Comparison of ENCODE assay signal across 26 cellular contexts in the genomic region with DNA sequence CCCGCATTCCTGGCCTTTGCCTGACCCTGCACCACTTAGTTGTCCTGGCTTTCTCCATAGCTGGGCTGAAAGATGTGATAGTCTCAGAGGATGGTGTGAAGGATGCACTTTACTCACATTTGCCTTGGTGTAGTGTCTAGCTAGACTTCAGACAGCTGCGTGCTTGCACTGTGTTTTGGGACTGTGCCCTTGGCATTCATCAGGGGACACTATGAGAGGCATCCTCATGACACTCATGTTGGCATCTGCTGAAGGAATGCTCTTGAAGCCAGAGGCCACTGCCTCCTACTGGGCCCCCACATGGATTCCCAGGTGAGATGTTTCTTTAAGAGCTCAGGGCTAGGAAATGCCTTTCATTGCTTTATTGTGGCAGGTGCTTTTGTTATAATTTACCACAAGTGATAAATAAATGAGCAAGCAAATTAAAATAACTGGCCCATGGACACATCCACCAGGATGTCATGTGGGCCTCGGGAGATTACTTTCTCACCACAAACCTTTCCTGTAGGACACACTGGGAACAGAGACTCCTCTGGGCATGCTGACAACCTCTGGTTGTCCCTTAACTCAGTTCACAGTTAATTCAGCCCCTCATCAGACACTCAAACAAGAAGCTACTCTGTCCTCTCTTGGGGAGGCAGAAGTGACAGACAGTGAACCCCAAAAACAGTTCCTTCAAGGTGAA.
A peak's percentile ranks its signal among the peaks of the same experiment; 100 is the strongest.
DNase-seq lines count a peak whose midpoint lies in the region; ATAC-seq, FAIRE-seq and TF ChIP-seq lines count a peak whose summit lies in the region.
"Had no signal": no experiment of that assay in that cellular context is flagged by ENCODE, and none has a peak within 500 bp of the region (broad histone marks: within the 10 kb centered on the region; RNA-seq: fewer than 3 reads in every experiment).

No MANE protein-coding gene starts in this region.

- DNase-seq in breast epithelium (ENCODE audit: low spot score in 2 of 2) = peak in 1 of 2 donors; percentile 92
- no peak for DNase-seq in mammary epithelial cell
- DNase-seq in astrocyte of the hippocampus (ENCODE audit: low read depth, low spot score) = peak; percentile 17
- DNase-seq in myocyte (ENCODE audit: low read depth) = peak; percentile 12
- no peak for DNase-seq in urothelium cell line (ENCODE audit: low spot score)
- DNase-seq in GM12892 (ENCODE audit: insufficient read length) = no peak
- DNase-seq: ACHN; CD4-positive, alpha-beta T cell; DMS53; GOT3; HCEC 1CT; IMR-90; KG1; MG63; NCI-H1105 treated with DMSO at 0.1 percent for 48 hours; NCI-H146; NCI-H2029; NCI-H446 treated with DMSO at 0.1 percent for 48 hours; NCI-H526; NCI-H82; NK-92 treated with Interleukin-12 subunit alpha and Interleukin-12 subunit beta, amount 100 ng/mL, for 24 hours; PC-3; SHP77 had no signal

- CTCF ChIA-PET in mammary epithelial cell (lab: Charles Lee; ENCODE audit: low non-redundant PET) = interaction anchor here (1.1 kb wide), 1 partner anchor 127 kb away, joined by 3 read pairs; no protein-coding TSS in a partner anchor

- WGBS in mammary epithelial cell (ENCODE audit: low coverage, missing lambda C conversion rate) = 33% methylated on average over 3 of the region's 3 CpGs

- no TSS peak for BruUV-seq in mammary epithelial cell (replicated peaks; lab: Mats Ljungman, UMichigan)

- H3K79me2 ChIP-seq in mammary epithelial cell (ENCODE audit: insufficient read depth, low read length) = no peaks in the 10 kb centered on the region

- H3K9me3 ChIP-seq in breast epithelium (no peaks in the 10 kb centered on the region), mammary epithelial cell (replicated peaks; ENCODE audit: insufficient read depth, low read length) (no peaks in the 10 kb centered on the region)
- H3K9me3 ChIP-seq: MG63 had no signal

- intact Hi-C loops in breast epithelium (cut with DNase I; ENCODE audit: low total_unique reads) = no loop called here
- intact Hi-C loops in mammary epithelial cell (cut with micrococcal nuclease) = loop anchor here (5.0 kb wide), 2 partner anchors 106 to 1776 kb away; no protein-coding TSS in a partner anchor

- no peak overlapping the region for H3K9ac ChIP-seq in mammary epithelial cell (ENCODE audit: insufficient read depth, low read length)

- TF ChIP-seq POLR2A in breast epithelium (IDR thresholded peaks at IDR 0.05) = no peak
- no peak for TF ChIP-seq POLR2A in GM12892 (IDR thresholded peaks at IDR 0.05; ENCODE audit: low read depth, low read length)

- peak; percentile 81 for FAIRE-seq in urothelium cell line (lab: Jason Lieb, UNC)
- no peak for FAIRE-seq in GM12892 (lab: Jason Lieb, UNC)
- FAIRE-seq: D721Med had no signal

- no peaks in the 10 kb centered on the region for H3K36me3 ChIP-seq in breast epithelium
- H3K36me3 ChIP-seq in mammary epithelial cell (ENCODE audit: insufficient read depth, low read length) = no peaks in the 10 kb centered on the region
- H3K36me3 ChIP-seq: MG63 had no signal

- no peaks in the 10 kb centered on the region for H3K27me3 ChIP-seq in breast epithelium
- no peaks in the 10 kb centered on the region for H3K27me3 ChIP-seq in mammary epithelial cell (ENCODE audit: insufficient read depth, low read length)
- H3K27me3 ChIP-seq: MG63 had no signal

- H3K27ac ChIP-seq in breast epithelium (peak overlapping the region; percentile 61 to 68), mammary epithelial cell (ENCODE audit: insufficient read depth, low read depth, low read length) (no peak overlapping the region)
- H3K27ac ChIP-seq: 22Rv1 had no signal

- no peak for TF ChIP-seq CTCF in breast epithelium (IDR thresholded peaks at IDR 0.05)
- TF ChIP-seq CTCF in mammary epithelial cell (conservative IDR thresholded peaks at IDR 0.05 in 1 of 2, IDR thresholded peaks at IDR 0.05 in 1 of 2; ENCODE audit: extremely low read depth in 1 of 2, insufficient read depth in 1 of 2, low read depth in 1 of 2, low read length in 2 of 2) = no peak

- dilution Hi-C loops in mammary epithelial cell (cut with HindIII; ENCODE audit: low sequenced_read_pairs) = no loop called here

- H3K4me1 ChIP-seq in breast epithelium (no peaks in the 10 kb centered on the region), mammary epithelial cell (ENCODE audit: insufficient read depth, low read length) (peaks cover 12% of the 10 kb centered on the region)

- H3K4me3 ChIP-seq in breast epithelium (no peak overlapping the region), mammary epithelial cell (replicated peaks in 1 of 3; ENCODE audit: insufficient read depth in 1 of 3, low read depth in 2 of 3, low read length in 3 of 3) (no peak overlapping the region)
- H3K4me3 ChIP-seq: MG63 had no signal

- no peak overlapping the region for H3K4me2 ChIP-seq in mammary epithelial cell (ENCODE audit: insufficient read depth, low read depth, low read length)

- no peak for ATAC-seq in HG03095 (IDR thresholded peaks at IDR 0.05; ENCODE audit: unreplicated experiment)
- ATAC-seq: PC-3 had no signal

- in situ Hi-C loops in mammary epithelial cell (cut with MboI; ENCODE audit: low sequenced_read_pairs in 2 of 2) = loop anchor here (10.0 to 25.0 kb wide), 3 partner anchors 123 to 341 kb away; no protein-coding TSS in a partner anchor

- no peak overlapping the region for H2AFZ ChIP-seq in mammary epithelial cell (ENCODE audit: low read depth, low read length)

- H4K20me1 ChIP-seq in mammary epithelial cell (ENCODE audit: insufficient read depth, low read length) = no peaks in the 10 kb centered on the region

Comparison
In these comparisons a context has a peak if more than half of its experiments do, and no peak if none do; other contexts are left out.
1. DNase-seq: peak in astrocyte of the hippocampus (single experiment) and myocyte (single experiment); none in mammary epithelial cell (single experiment), urothelium cell line (single experiment) and GM12892 (single experiment).